Comparison of ENCODE assay signal across 1 cellular context in genomic region chr4:110621839-110622751, GRCh38.
TF ChIP-seq lines count a peak whose summit lies in the region.

No MANE protein-coding gene starts in this region.

TF ChIP-seq in IMR-90, 13 proteins besides CTCF, POLR2A, EP300 and RAD21 (continued from another document):
- no peak for TF ChIP-seq ELK1 (IDR thresholded peaks at IDR 0.05; ENCODE audit: borderline replicate concordance, low read depth, low read length)
- TF ChIP-seq RFX5 (IDR thresholded peaks at IDR 0.05; ENCODE audit: low read depth, low read length), result no peak
- no peak for TF ChIP-seq MAFK (IDR thresholded peaks at IDR 0.05; ENCODE audit: low read depth, low read length)
TF ChIP-seq in IMR-90: peak in this region for 0.
